1 cellular context compared by ENCODE assay signal in genomic region chr3:194682651-194683310, GRCh38.
TF ChIP-seq lines count a peak whose summit lies in the region.

No MANE protein-coding gene starts in this region.

TF ChIP-seq in K562, 482 proteins besides CTCF, POLR2A, EP300 and RAD21 (continued from another document and continues in another):
- no peak for TF ChIP-seq ZNF507 (tag; conservative IDR thresholded peaks at IDR 0.05)
- TF ChIP-seq CCNT2 (IDR thresholded peaks at IDR 0.05; ENCODE audit: borderline replicate concordance, extremely low read depth, insufficient read length, low read depth, low read length) = no peak
- TF ChIP-seq ZFP1 (CRISPR knock-in tag; IDR thresholded peaks at IDR 0.05) = no peak
- no peak for TF ChIP-seq BCOR (IDR thresholded peaks at IDR 0.05)
- TF ChIP-seq RB1 (IDR thresholded peaks at IDR 0.05; ENCODE audit: low read depth) = no peak
- TF ChIP-seq GTF2A2 (tag; IDR thresholded peaks at IDR 0.05) = no peak
- TF ChIP-seq ZZZ3 (IDR thresholded peaks at IDR 0.05) = no peak
- no peak for TF ChIP-seq CSDE1 (IDR thresholded peaks at IDR 0.05)
- no peak for TF ChIP-seq ZNF175 (CRISPR knock-in tag; IDR thresholded peaks at IDR 0.05; ENCODE audit: low read depth)
- TF ChIP-seq KLF16 (IDR thresholded peaks at IDR 0.05) = no peak
- TF ChIP-seq VEZF1 (CRISPR knock-in tag; IDR thresholded peaks at IDR 0.05) = peak; percentile 32; the same call in 1 of the 2 replicates
- no peak for TF ChIP-seq KLF1 (tag; IDR thresholded peaks at IDR 0.05)
- no peak for TF ChIP-seq BCLAF1 (IDR thresholded peaks at IDR 0.05; ENCODE audit: borderline replicate concordance in 1 of 2, control insufficient read depth in 1 of 2, low read depth in 2 of 2, low read length in 1 of 2)
- TF ChIP-seq GABPB1 (CRISPR knock-in tag; IDR thresholded peaks at IDR 0.05) = peak; percentile 35; the same call in 1 of the 2 replicates
- TF ChIP-seq NFE2 (IDR thresholded peaks at IDR 0.05; ENCODE audit: low read depth) = no peak
- TF ChIP-seq MTA3 (IDR thresholded peaks at IDR 0.05; ENCODE audit: borderline replicate concordance) = no peak; the same call in 1 of the 2 replicates
- TF ChIP-seq KDM1A (IDR thresholded peaks at IDR 0.05) = no peak
- TF ChIP-seq TFAP4 (CRISPR knock-in tag; IDR thresholded peaks at IDR 0.05; ENCODE audit: borderline replicate concordance) = peak; percentile 65
- TF ChIP-seq THRAP3 (IDR thresholded peaks at IDR 0.05; ENCODE audit: borderline replicate concordance) = no peak
- peak; percentile 39 for TF ChIP-seq E2F8 (IDR thresholded peaks at IDR 0.05; ENCODE audit: low read depth, partially characterized antibody)
- TF ChIP-seq E2F3 (CRISPR knock-in tag; IDR thresholded peaks at IDR 0.05) = no peak
- peak; percentile 88 for TF ChIP-seq DEAF1 (CRISPR knock-in tag; IDR thresholded peaks at IDR 0.05)
- TF ChIP-seq EGR1 (conservative IDR thresholded peaks at IDR 0.05) = no peak
- TF ChIP-seq SIRT6 (IDR thresholded peaks at IDR 0.05; ENCODE audit: low read depth, low read length) = no peak
- TF ChIP-seq CXXC5 (CRISPR knock-in tag; IDR thresholded peaks at IDR 0.05) = no peak; the same call in 1 of the 2 replicates
- no peak for TF ChIP-seq ARNT (IDR thresholded peaks at IDR 0.05)
- TF ChIP-seq ZNF124 (CRISPR knock-in tag; IDR thresholded peaks at IDR 0.05) = no peak
- no peak for TF ChIP-seq GABPB2 (CRISPR knock-in tag; conservative IDR thresholded peaks at IDR 0.05)
- TF ChIP-seq CBX3 (IDR thresholded peaks at IDR 0.05; ENCODE audit: borderline replicate concordance in 1 of 2, low read length in 2 of 2) = peak in 1 of 2 experiments; percentile 36; a peak in 1 of 3 replicates
- TF ChIP-seq, protein P1, sequence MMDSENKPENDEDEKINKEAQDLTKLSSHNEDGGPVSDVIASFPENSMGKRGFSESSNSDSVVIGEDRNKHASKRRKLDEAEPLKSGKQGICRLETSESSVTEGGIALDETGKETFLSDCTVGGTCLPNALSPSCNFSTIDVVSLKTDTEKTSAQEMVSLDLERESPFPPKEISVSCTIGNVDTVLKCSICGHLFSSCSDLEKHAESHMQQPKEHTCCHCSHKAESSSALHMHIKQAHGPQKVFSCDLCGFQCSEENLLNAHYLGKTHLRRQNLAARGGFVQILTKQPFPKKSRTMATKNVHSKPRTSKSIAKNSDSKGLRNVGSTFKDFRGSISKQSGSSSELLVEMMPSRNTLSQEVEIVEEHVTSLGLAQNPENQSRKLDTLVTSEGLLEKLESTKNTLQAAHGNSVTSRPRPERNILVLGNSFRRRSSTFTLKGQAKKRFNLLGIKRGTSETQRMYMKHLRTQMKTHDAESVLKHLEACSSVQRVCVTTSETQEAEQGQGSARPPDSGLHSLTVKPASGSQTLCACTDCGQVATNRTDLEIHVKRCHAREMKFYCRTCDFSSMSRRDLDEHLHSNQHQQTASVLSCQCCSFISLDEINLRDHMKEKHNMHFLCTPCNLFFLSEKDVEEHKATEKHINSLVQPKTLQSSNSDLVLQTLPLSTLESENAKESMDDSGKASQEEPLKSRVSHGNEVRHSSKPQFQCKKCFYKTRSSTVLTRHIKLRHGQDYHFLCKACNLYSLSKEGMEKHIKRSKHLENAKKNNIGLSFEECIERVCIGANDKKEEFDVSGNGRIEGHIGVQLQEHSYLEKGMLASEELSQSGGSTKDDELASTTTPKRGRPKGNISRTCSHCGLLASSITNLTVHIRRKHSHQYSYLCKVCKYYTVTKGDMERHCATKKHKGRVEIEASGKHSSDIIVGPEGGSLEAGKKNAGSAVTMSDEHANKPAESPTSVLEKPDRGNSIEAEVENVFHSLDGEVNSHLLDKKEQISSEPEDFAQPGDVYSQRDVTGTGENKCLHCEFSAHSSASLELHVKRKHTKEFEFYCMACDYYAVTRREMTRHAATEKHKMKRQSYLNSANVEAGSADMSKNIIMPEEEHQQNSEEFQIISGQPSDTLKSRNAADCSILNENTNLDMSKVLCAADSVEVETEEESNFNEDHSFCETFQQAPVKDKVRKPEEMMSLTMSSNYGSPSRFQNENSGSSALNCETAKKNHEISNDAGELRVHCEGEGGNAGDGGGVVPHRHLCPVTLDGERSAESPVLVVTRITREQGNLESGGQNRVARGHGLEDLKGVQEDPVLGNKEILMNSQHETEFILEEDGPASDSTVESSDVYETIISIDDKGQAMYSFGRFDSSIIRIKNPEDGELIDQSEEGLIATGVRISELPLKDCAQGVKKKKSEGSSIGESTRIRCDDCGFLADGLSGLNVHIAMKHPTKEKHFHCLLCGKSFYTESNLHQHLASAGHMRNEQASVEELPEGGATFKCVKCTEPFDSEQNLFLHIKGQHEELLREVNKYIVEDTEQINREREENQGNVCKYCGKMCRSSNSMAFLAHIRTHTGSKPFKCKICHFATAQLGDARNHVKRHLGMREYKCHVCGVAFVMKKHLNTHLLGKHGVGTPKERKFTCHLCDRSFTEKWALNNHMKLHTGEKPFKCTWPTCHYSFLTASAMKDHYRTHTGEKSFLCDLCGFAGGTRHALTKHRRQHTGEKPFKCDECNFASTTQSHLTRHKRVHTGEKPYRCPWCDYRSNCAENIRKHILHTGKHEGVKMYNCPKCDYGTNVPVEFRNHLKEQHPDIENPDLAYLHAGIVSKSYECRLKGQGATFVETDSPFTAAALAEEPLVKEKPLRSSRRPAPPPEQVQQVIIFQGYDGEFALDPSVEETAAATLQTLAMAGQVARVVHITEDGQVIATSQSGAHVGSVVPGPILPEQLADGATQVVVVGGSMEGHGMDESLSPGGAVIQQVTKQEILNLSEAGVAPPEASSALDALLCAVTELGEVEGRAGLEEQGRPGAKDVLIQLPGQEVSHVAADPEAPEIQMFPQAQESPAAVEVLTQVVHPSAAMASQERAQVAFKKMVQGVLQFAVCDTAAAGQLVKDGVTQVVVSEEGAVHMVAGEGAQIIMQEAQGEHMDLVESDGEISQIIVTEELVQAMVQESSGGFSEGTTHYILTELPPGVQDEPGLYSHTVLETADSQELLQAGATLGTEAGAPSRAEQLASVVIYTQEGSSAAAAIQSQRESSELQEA (IDR thresholded peaks at IDR 0.05; ENCODE audit: low read depth) = no peak
- no peak for TF ChIP-seq NCOR1 (IDR thresholded peaks at IDR 0.05)
- TF ChIP-seq OTX1 (CRISPR knock-in tag; IDR thresholded peaks at IDR 0.05) = no peak
- peak; percentile 60 for TF ChIP-seq ATF7 (IDR thresholded peaks at IDR 0.05)
- no peak for TF ChIP-seq MTA1 (IDR thresholded peaks at IDR 0.05; ENCODE audit: borderline replicate concordance)
- TF ChIP-seq, protein P2, sequence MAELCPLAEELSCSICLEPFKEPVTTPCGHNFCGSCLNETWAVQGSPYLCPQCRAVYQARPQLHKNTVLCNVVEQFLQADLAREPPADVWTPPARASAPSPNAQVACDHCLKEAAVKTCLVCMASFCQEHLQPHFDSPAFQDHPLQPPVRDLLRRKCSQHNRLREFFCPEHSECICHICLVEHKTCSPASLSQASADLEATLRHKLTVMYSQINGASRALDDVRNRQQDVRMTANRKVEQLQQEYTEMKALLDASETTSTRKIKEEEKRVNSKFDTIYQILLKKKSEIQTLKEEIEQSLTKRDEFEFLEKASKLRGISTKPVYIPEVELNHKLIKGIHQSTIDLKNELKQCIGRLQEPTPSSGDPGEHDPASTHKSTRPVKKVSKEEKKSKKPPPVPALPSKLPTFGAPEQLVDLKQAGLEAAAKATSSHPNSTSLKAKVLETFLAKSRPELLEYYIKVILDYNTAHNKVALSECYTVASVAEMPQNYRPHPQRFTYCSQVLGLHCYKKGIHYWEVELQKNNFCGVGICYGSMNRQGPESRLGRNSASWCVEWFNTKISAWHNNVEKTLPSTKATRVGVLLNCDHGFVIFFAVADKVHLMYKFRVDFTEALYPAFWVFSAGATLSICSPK (IDR thresholded peaks at IDR 0.05; ENCODE audit: borderline replicate concordance) = no peak
- no peak for TF ChIP-seq HDAC6 (IDR thresholded peaks at IDR 0.05; ENCODE audit: low read depth, low read length)
- TF ChIP-seq, protein P3, sequence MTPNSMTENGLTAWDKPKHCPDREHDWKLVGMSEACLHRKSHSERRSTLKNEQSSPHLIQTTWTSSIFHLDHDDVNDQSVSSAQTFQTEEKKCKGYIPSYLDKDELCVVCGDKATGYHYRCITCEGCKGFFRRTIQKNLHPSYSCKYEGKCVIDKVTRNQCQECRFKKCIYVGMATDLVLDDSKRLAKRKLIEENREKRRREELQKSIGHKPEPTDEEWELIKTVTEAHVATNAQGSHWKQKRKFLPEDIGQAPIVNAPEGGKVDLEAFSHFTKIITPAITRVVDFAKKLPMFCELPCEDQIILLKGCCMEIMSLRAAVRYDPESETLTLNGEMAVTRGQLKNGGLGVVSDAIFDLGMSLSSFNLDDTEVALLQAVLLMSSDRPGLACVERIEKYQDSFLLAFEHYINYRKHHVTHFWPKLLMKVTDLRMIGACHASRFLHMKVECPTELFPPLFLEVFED (CRISPR knock-in tag; conservative IDR thresholded peaks at IDR 0.05) = no peak
- no peak for TF ChIP-seq RBM14 (IDR thresholded peaks at IDR 0.05; ENCODE audit: borderline replicate concordance, insufficient read depth, low read depth, low read length)
- TF ChIP-seq, protein P4, sequence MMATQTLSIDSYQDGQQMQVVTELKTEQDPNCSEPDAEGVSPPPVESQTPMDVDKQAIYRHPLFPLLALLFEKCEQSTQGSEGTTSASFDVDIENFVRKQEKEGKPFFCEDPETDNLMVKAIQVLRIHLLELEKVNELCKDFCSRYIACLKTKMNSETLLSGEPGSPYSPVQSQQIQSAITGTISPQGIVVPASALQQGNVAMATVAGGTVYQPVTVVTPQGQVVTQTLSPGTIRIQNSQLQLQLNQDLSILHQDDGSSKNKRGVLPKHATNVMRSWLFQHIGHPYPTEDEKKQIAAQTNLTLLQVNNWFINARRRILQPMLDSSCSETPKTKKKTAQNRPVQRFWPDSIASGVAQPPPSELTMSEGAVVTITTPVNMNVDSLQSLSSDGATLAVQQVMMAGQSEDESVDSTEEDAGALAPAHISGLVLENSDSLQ (IDR thresholded peaks at IDR 0.05) = 0 out of 2 replicates have a peak, but pooled peaks have one; percentile 2
- no peak for TF ChIP-seq WHSC1 (IDR thresholded peaks at IDR 0.05; ENCODE audit: low read length)
- TF ChIP-seq ZNF444 (CRISPR knock-in tag; IDR thresholded peaks at IDR 0.05) = no peak
- no peak for TF ChIP-seq BACH1 (tag; IDR thresholded peaks at IDR 0.05)
